In the genomic region with DNA sequence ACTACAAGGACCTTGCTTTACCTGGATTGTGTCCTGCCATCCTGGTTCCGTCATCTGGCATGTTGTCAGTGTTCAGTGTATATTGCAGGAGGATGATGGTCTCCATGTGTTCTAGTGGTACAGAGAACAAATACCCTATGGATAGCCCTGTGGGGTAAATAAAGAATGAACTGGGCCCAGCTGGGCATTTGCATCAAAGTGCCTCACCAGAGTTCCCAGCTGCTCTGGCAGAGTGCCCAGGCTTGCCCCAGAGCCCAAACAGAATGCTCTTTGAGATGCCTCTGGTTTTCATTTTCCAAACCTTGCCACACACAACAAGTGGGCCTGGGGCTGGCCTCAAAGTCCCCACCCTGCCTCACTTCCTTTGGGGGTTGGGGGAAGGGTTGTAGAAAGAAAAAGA, we compare ENCODE assay signal across 9 cellular contexts.
DNase-seq lines count a peak whose midpoint lies in the region; ATAC-seq and TF ChIP-seq lines count a peak whose summit lies in the region.
"Had no signal": no experiment of that assay in that cellular context is flagged by ENCODE, and none has a peak within 500 bp of the region (broad histone marks: within the 10 kb centered on the region; RNA-seq: fewer than 3 reads in every experiment).

No MANE protein-coding gene starts in this region.

- H3K27me3 ChIP-seq in left ventricle myocardium inferior (ENCODE audit: low read depth) (no peaks in the 10 kb centered on the region), osteoblast (ENCODE audit: insufficient read depth, low read length) (no peaks in the 10 kb centered on the region), prostate gland (replicated peaks; ENCODE audit: insufficient read depth) (no peaks in the 10 kb centered on the region), WERI-Rb-1 (ENCODE audit: insufficient read depth, low read depth, severe bottlenecking) (no peaks in the 10 kb centered on the region)

- no peaks in the 10 kb centered on the region for H4K20me1 ChIP-seq in osteoblast (ENCODE audit: insufficient read depth, low read length)

- TF ChIP-seq CTCF in left ventricle myocardium inferior (IDR thresholded peaks at IDR 0.05; ENCODE audit: borderline replicate concordance) (no peak), osteoblast (IDR thresholded peaks at IDR 0.05; ENCODE audit: extremely low read depth, low read depth, low read length) (no peak), prostate gland (IDR thresholded peaks at IDR 0.05) (no peak), WERI-Rb-1 (IDR thresholded peaks at IDR 0.05; ENCODE audit: low read depth, low read length) (no peak), GM13977 (IDR thresholded peaks at IDR 0.05; ENCODE audit: extremely low read depth, insufficient read depth, missing control alignments) (no peak)

- H3K36me3 ChIP-seq in left ventricle myocardium inferior (no peaks in the 10 kb centered on the region), osteoblast (ENCODE audit: insufficient read depth, low read length) (no peaks in the 10 kb centered on the region), prostate gland (no peaks in the 10 kb centered on the region), WERI-Rb-1 (no peaks in the 10 kb centered on the region)

- intact Hi-C loops in left ventricle myocardium inferior (cut with micrococcal nuclease) (no loop called here), prostate gland (cut with DNase I) (no loop called here)

- peaks cover 4% of the 10 kb centered on the region for H3K4me1 ChIP-seq in left ventricle myocardium inferior
- no peaks in the 10 kb centered on the region for H3K4me1 ChIP-seq in osteoblast (ENCODE audit: insufficient read depth, low read length)
- no peaks in the 10 kb centered on the region for H3K4me1 ChIP-seq in prostate gland (replicated peaks)

- H3K4me2 ChIP-seq in osteoblast (ENCODE audit: insufficient read depth, low read length) = no peak overlapping the region

- H3K4me3 ChIP-seq in left ventricle myocardium inferior = no peak overlapping the region
- H3K4me3 ChIP-seq in osteoblast (ENCODE audit: insufficient read depth, low read length) = no peak overlapping the region
- H3K4me3 ChIP-seq in prostate gland = no peak overlapping the region
- H3K4me3 ChIP-seq in WERI-Rb-1 (ENCODE audit: low read depth, low read length) = no peak overlapping the region

- no peaks in the 10 kb centered on the region for H3K79me2 ChIP-seq in osteoblast (ENCODE audit: insufficient read depth, low read length)

- H2AFZ ChIP-seq in osteoblast (ENCODE audit: low read length) = no peak overlapping the region

- peak; percentile 71 for ATAC-seq in HG02588 (IDR thresholded peaks at IDR 0.05; ENCODE audit: unreplicated experiment)

- H3K27ac ChIP-seq in left ventricle myocardium inferior (replicated peaks) = no peak overlapping the region
- H3K27ac ChIP-seq in osteoblast (ENCODE audit: low read depth, low read length) = no peak overlapping the region
- H3K27ac ChIP-seq in prostate gland = no peak overlapping the region
- H3K27ac ChIP-seq in WERI-Rb-1 = no peak overlapping the region
- H3K27ac ChIP-seq: C4-2B had no signal

- TF ChIP-seq POLR2A in prostate gland (IDR thresholded peaks at IDR 0.05) = no peak

- in situ Hi-C loops in GM13977 (cut with MboI; ENCODE audit: low pct_unique_long_range_greater_than_20kb, low sequenced_read_pairs, unreplicated experiment) = no loop called here

- no peaks in the 10 kb centered on the region for H3K9me3 ChIP-seq in left ventricle myocardium inferior (replicated peaks)
- no peaks in the 10 kb centered on the region for H3K9me3 ChIP-seq in osteoblast (ENCODE audit: low read depth, low read length)
- no peaks in the 10 kb centered on the region for H3K9me3 ChIP-seq in prostate gland
- H3K9me3 ChIP-seq in WERI-Rb-1 (ENCODE audit: severe bottlenecking) = no peaks in the 10 kb centered on the region

- DNase-seq in AG20443 (ENCODE audit: low spot score) = peak; percentile 11
- DNase-seq in NCI-H774 (lab: John Stamatoyannopoulos, UW) = peak; percentile 57
- DNase-seq in left ventricle myocardium inferior = peak; percentile 30
- DNase-seq in osteoblast (ENCODE audit: insufficient read length, low spot score, missing footprints) = no peak
- DNase-seq in prostate gland (ENCODE audit: low spot score) = no peak
- DNase-seq in WERI-Rb-1 = no peak
- no peak for DNase-seq in GM13977 (ENCODE audit: low spot score)

- WGBS in prostate gland = 94% methylated on average over 1 of the region's 1 CpG

Comparison
In these comparisons a context has a peak if more than half of its experiments do, and no peak if none do; other contexts are left out.
1. DNase-seq: peak in AG20443 (single experiment), NCI-H774 (single experiment) and left ventricle myocardium inferior (single experiment); none in osteoblast (single experiment), prostate gland (single experiment), WERI-Rb-1 (single experiment) and GM13977 (single experiment).